8 cellular contexts compared by ENCODE assay signal in genomic region chr1:150765229-150765976, GRCh38. TPM values are rescaled to one million over a fixed set of nuclear protein-coding genes. Genes with fewer than 3 reads are reported as not detected.
DNase-seq lines count a peak whose midpoint lies in the region; ATAC-seq, FAIRE-seq and TF ChIP-seq lines count a peak whose summit lies in the region.

TSS of gene CTSS (minus strand) at chr1:150765778. CDS start at chr1:150764763, 1,015 bp downstream.

- H3K9ac ChIP-seq in kidney (ENCODE audit: low read length in 2 of 2), result no peak within 1 kb of the TSS

- H3K36me3 ChIP-seq in kidney (ENCODE audit: control insufficient read depth in 1 of 2, insufficient read depth in 2 of 2, low read length in 2 of 2), result no peaks in the 10 kb centered on the region

- intact Hi-C loops in kidney (cut with DNase I), result no loop called here

- TF ChIP-seq POLR2A in GM12892 (IDR thresholded peaks at IDR 0.05; ENCODE audit: low read depth, low read length), result peak; percentile 64

- H3K4me1 ChIP-seq in kidney (ENCODE audit: control insufficient read depth in 1 of 2, insufficient read depth in 1 of 2, low read depth in 1 of 2, low read length in 2 of 2), result no peaks in the 10 kb centered on the region

- ATAC-seq in GM21825 (IDR thresholded peaks at IDR 0.05; ENCODE audit: unreplicated experiment), result peak; percentile 85

- DNase-seq in GM12892 (ENCODE audit: insufficient read length), result no peak
- peak; percentile 51 for DNase-seq in M059J (ENCODE audit: low read depth)
- DNase-seq in kidney, result no peak
- DNase-seq in amygdala (lab: John Stamatoyannopoulos, UW), result no peak
- no peak for DNase-seq in COLO668 (lab: John Stamatoyannopoulos, UW; ENCODE audit: unreplicated experiment)

- 4 to 27% (median 9%) methylated on average over 5 of the region's 5 CpGs for WGBS in adipose tissue, 3 donors

- no peak within 1 kb of the TSS for H3K27ac ChIP-seq in adipose tissue (ENCODE audit: low read depth, low read length)
- H3K27ac ChIP-seq in kidney (ENCODE audit: low read depth in 2 of 2, low read length in 2 of 2), result peak within 1 kb of the TSS in 1 of 2 donors; percentile 66

- no peak for TF ChIP-seq CTCF in kidney (IDR thresholded peaks at IDR 0.05; ENCODE audit: borderline replicate concordance, extremely low read depth, insufficient read depth)
- TF ChIP-seq CTCF in subcutaneous adipose tissue (IDR thresholded peaks at IDR 0.05; ENCODE audit: low read depth), result no peak

- FAIRE-seq in GM12892 (lab: Jason Lieb, UNC) (peak; percentile 92), kidney (lab: Jason Lieb, UNC) (no peak)

- peaks cover 0 to under 1% of the 10 kb centered on the region in 2 donors for H3K9me3 ChIP-seq in kidney (ENCODE audit: control insufficient read depth in 1 of 2, low read length in 2 of 2)

- peak within 1 kb of the TSS; percentile 51 to 55 for H3K4me3 ChIP-seq in kidney (ENCODE audit: low read length in 2 of 2)

RNA-seq across cellular contexts. Expression of gene CTSS, which starts in this region (rescaled TPM):
- polyA plus RNA-seq in GM12892 (2012; ENCODE audit: missing spikeins), result 138 TPM
- 26.7 and 69.1 TPM in 2 replicates for total RNA-seq in M059J (2014; rRNA removed; shearing (Covaris generic))
- polyA plus RNA-seq in adipose tissue (10 to 100 TPM; 11.6 to 67.0 (median 43.1) TPM), kidney (ENCODE audit: insufficient read depth, low read depth, low replicate concordance) (5.3 TPM)
- total RNA-seq in kidney (109 TPM), subcutaneous adipose tissue (100 to 1,000 TPM in 3 of 4 donors, 10 to 100 TPM in 1; 72.2 to 903 (median 174) TPM)
